Comparison of ENCODE assay signal across 23 cellular contexts in the genomic region with DNA sequence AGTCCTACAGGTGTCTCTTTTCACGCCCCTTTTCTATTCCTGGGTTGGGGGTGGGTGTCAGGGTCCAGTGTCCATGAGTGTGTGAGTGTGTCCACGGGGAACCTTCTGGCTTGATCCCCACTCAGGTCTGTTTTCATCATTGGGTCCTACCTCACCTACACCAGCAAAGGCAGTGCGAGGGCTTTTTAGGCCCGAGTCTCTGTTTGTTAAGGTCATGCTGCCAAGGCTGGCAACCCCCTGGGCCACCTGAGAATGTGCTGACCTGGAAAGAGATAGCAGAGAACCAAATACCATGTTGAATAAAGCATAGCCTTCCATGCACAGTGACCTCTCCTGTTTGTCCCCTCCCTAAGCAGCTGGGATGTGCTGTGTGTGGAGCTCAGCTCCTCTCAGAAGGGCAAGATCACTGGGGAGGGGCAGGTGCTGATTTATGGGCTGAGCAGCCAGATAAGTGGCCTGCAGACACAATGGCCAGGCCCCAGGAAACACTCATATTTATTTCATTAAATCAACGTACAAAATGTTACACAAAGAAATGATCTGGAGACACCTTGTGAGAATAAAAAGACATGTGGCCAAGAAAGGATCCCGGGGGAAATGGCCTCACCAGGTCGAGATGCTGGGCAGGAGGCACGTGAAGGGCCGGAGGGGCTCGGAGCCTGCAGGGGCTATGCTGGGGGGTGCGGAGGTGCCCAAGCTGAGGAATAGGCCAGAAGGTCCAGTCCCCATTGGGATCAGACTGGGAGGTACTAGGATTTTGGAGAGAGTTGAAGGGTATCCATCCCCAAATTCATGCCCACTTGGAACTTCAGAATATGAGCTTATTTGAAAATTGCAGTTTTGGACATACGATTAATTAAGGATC. TPM values are rescaled to one million over a fixed set of nuclear protein-coding genes. Genes with fewer than 3 reads are reported as not detected.
DNase-seq lines count a peak whose midpoint lies in the region; ATAC-seq, FAIRE-seq and TF ChIP-seq lines count a peak whose summit lies in the region.
"Had no signal": no experiment of that assay in that cellular context is flagged by ENCODE, and none has a peak within 500 bp of the region (broad histone marks: within the 10 kb centered on the region; RNA-seq: fewer than 3 reads in every experiment).

No MANE protein-coding gene starts in this region.

- H3K9me3 ChIP-seq in right atrium auricular region (no peaks in the 10 kb centered on the region), K562 (replicated peaks; ENCODE audit: control insufficient read depth, insufficient read depth, low read depth, low read length) (no peaks in the 10 kb centered on the region), aorta (ENCODE audit: control insufficient read depth, low read length) (no peaks in the 10 kb centered on the region)
- H3K9me3 ChIP-seq: BLaER1, Caco-2, SJSA1 had no signal

- no peak overlapping the region for H2BK5ac ChIP-seq in mesendoderm (ENCODE audit: low read length)

- H3K4me1 ChIP-seq in right atrium auricular region: peaks cover 0 to 6% of the 10 kb centered on the region in 2 donors
- peaks cover 24 to 26% of the 10 kb centered on the region in 2 experiments; a peak in 4 of 5 replicates for H3K4me1 ChIP-seq in K562 (replicated peaks in 1 of 2; ENCODE audit: control insufficient read depth in 2 of 2, insufficient read depth in 2 of 2, low read length in 2 of 2)
- no peaks in the 10 kb centered on the region for H3K4me1 ChIP-seq in aorta (ENCODE audit: control insufficient read depth in 1 of 2, insufficient read depth in 2 of 2, low read length in 2 of 2)
- no peaks in the 10 kb centered on the region for H3K4me1 ChIP-seq in mesendoderm (ENCODE audit: control insufficient read depth, low read depth, low read length)
- H3K4me1 ChIP-seq: Caco-2, SJSA1 had no signal

- no peaks in the 10 kb centered on the region for H4K20me1 ChIP-seq in K562 (replicated peaks; ENCODE audit: control insufficient read depth, insufficient read depth, low read length)
- H4K20me1 ChIP-seq: BLaER1 had no signal

- no peaks in the 10 kb centered on the region for H3K9me1 ChIP-seq in K562 (ENCODE audit: control insufficient read depth, insufficient read depth, low read length)

- no peak overlapping the region for H4K5ac ChIP-seq in mesendoderm (ENCODE audit: low read length)

- H4K8ac ChIP-seq in mesendoderm (ENCODE audit: low read depth, low read length): no peak overlapping the region

- intact Hi-C loops in cardiac septum (cut with DNase I) (no loop called here), K562 (cut with micrococcal nuclease) (no loop called here), aorta (cut with DNase I) (no loop called here)

- WGBS in K562 (ENCODE audit: insufficient coverage, low coverage, missing lambda C conversion rate): 43% methylated on average over 7 of the region's 12 CpGs
- 92 to 93% methylated on average over 12 of the region's 12 CpGs for WGBS in aorta, 2 donors
- WGBS in mesendoderm (ENCODE audit: extremely low coverage, insufficient coverage, low lambda C conversion rate): no CpG with 5 or more reads among the region's 12 CpGs

- H2AK5ac ChIP-seq in mesendoderm (ENCODE audit: low read length): no peak overlapping the region

- ATAC-seq in K562 (peak; percentile 77), aorta (ENCODE audit: low FRiP score) (no peak), HG02588 (IDR thresholded peaks at IDR 0.05; ENCODE audit: unreplicated experiment) (no peak)

- DNase-seq in DMS79 treated with DMSO at 0.1 percent for 48 hours (lab: John Stamatoyannopoulos, UW) (peak; percentile 8), DMS79 (lab: John Stamatoyannopoulos, UW) (no peak), cardiac septum (ENCODE audit: low spot score) (peak; percentile 57), right atrium auricular region (ENCODE audit: low spot score) (no peak), K562 (ENCODE audit: extremely low read depth in 1 of 4, low spot score in 3 of 4) (peak in 1 of 4 experiments; percentile 35), aorta (peak; percentile 9 to 45), mesendoderm (no peak)
- DNase-seq: ACHN; Caco-2; CD4-positive, alpha-beta T cell; DMS 273 treated with DMSO at 0.1 percent for 48 hours; GM23248; HFFc6; Kasumi-1; NCI-H2081; NCI-H774 had no signal

- H3K23ac ChIP-seq in mesendoderm (ENCODE audit: low read length): no peak overlapping the region

- H3K36me3 ChIP-seq in right atrium auricular region: no peaks in the 10 kb centered on the region
- no peaks in the 10 kb centered on the region for H3K36me3 ChIP-seq in K562 (ENCODE audit: control insufficient read depth, insufficient read depth, low read length)
- no peaks in the 10 kb centered on the region for H3K36me3 ChIP-seq in aorta (ENCODE audit: control insufficient read depth in 1 of 2, insufficient read depth in 2 of 2, low read length in 1 of 2)
- H3K36me3 ChIP-seq in mesendoderm (ENCODE audit: control insufficient read depth, insufficient read depth, low read length): no peaks in the 10 kb centered on the region
- H3K36me3 ChIP-seq: BLaER1, SJSA1 had no signal

- TF ChIP-seq CTCF in right atrium auricular region (IDR thresholded peaks at IDR 0.05): no peak
- no peak for TF ChIP-seq CTCF in K562 (IDR thresholded peaks at IDR 0.05 in 2 of 3, conservative IDR thresholded peaks at IDR 0.05 in 1 of 3; ENCODE audit: insufficient read depth in 2 of 3, low read depth in 1 of 3, low read length in 3 of 3)

- no TSS peak for BruUV-seq in K562 (replicated peaks; lab: Mats Ljungman, UMichigan)

- POLR2A ChIA-PET in K562 (lab: Yijun Ruan, JAX): no interaction called here

- CTCF ChIA-PET in K562 (lab: Yijun Ruan, JAX; ENCODE audit: low intra/inter-chr PET ratio): no interaction called here

- H2BK120ac ChIP-seq in mesendoderm (ENCODE audit: low read depth, low read length): no peak overlapping the region

- TF ChIP-seq EP300 in K562 (IDR thresholded peaks at IDR 0.05; ENCODE audit: low read length): no peak

- H3K4me3 ChIP-seq in right atrium auricular region (no peak overlapping the region), K562 (no peak overlapping the region), aorta (ENCODE audit: low read length in 2 of 2) (no peak overlapping the region), mesendoderm (ENCODE audit: low read length) (no peak overlapping the region)
- H3K4me3 ChIP-seq: BLaER1, GM23248, SJSA1 had no signal

- H3K9ac ChIP-seq in K562 (ENCODE audit: insufficient read depth in 1 of 2, low read depth in 2 of 2, low read length in 2 of 2) (peak overlapping the region in 1 of 2 experiments; percentile 56; a peak in 1 of 4 replicates), mesendoderm (ENCODE audit: low read length) (no peak overlapping the region)
- H3K9ac ChIP-seq: BLaER1, GM23248 had no signal

- H3K27ac ChIP-seq in right atrium auricular region (no peak overlapping the region), K562 (ENCODE audit: extremely low read depth, low read depth, low read length) (no peak overlapping the region), aorta (ENCODE audit: low read depth in 1 of 2, low read length in 2 of 2) (no peak overlapping the region), mesendoderm (ENCODE audit: low read depth, low read length) (no peak overlapping the region)
- H3K27ac ChIP-seq: 22Rv1, BLaER1, GM23248, SJSA1 had no signal

- no peak overlapping the region for H2AFZ ChIP-seq in K562 (ENCODE audit: low read depth, low read length)
- H2AFZ ChIP-seq: GM23248 had no signal

- H2BK15ac ChIP-seq in mesendoderm (replicated peaks; ENCODE audit: low read depth): no peak overlapping the region

- no peak overlapping the region for H3K18ac ChIP-seq in mesendoderm (ENCODE audit: low read length)

- TF ChIP-seq RAD21 in K562 (CRISPR knock-in tag; conservative IDR thresholded peaks at IDR 0.05 in 1 of 2, IDR thresholded peaks at IDR 0.05 in 1 of 2): no peak

- no peak overlapping the region for H3K4me2 ChIP-seq in K562 (ENCODE audit: insufficient read depth, low read length)
- no peak overlapping the region for H3K4me2 ChIP-seq in mesendoderm (ENCODE audit: low read length)
- H3K4me2 ChIP-seq: BLaER1 had no signal

- no peaks in the 10 kb centered on the region for H3K79me1 ChIP-seq in mesendoderm (ENCODE audit: low read length)

- TF ChIP-seq POLR2A in K562 (conservative IDR thresholded peaks at IDR 0.05): no peak

- FAIRE-seq in K562 (lab: Jason Lieb, UNC): peak; percentile 77
- FAIRE-seq: GM12892, RCC 7860 had no signal

- in situ Hi-C loops in K562 (cut with MboI): no loop called here

- H3K4ac ChIP-seq in mesendoderm (ENCODE audit: low read depth, low read length): no peak overlapping the region

- no peak overlapping the region for H3K56ac ChIP-seq in mesendoderm (ENCODE audit: low read length)

- no peaks in the 10 kb centered on the region for H3K27me3 ChIP-seq in right atrium auricular region
- H3K27me3 ChIP-seq in K562 (ENCODE audit: control insufficient read depth in 2 of 2, insufficient read depth in 2 of 2, low read length in 2 of 2): no peaks in the 10 kb centered on the region
- no peaks in the 10 kb centered on the region for H3K27me3 ChIP-seq in aorta (ENCODE audit: control insufficient read depth in 1 of 2, insufficient read depth in 2 of 2, low read length in 1 of 2)
- no peaks in the 10 kb centered on the region for H3K27me3 ChIP-seq in mesendoderm (ENCODE audit: insufficient read depth, low read length, poor library complexity)
- H3K27me3 ChIP-seq: BLaER1, SJSA1 had no signal

- H3K79me2 ChIP-seq in K562 (ENCODE audit: control insufficient read depth, insufficient read depth, low read length): no peaks in the 10 kb centered on the region
- H3K79me2 ChIP-seq in mesendoderm (ENCODE audit: control insufficient read depth, insufficient read depth, low read length): no peaks in the 10 kb centered on the region

RNA-seq across cellular contexts. Expression of a gene that starts 36.1 kb away (rescaled TPM):
- total RNA-seq in cardiac septum: 42.4 TPM
- 10 to 100 TPM in 1 of 2 donors, 1 to 10 TPM in 1; 9.5 to 11.5 TPM for total RNA-seq in right atrium auricular region
- total RNA-seq in K562 (2011; cell fraction: chromatin; rRNA removed; ENCODE audit: low replicate concordance): 4.9 and 6.7 TPM in 2 replicates
- total RNA-seq in K562 (2011; cell fraction: nucleolus; rRNA removed): 3.8 and 5.0 TPM in 2 replicates
- 5.4 and 9.9 TPM in 2 replicates for total RNA-seq in K562 (2011; cell fraction: nucleoplasm; rRNA removed)
- total RNA-seq in K562 (2014; rRNA removed): 0.82 and 0.98 TPM in 2 replicates
- 1.5 and 1.7 TPM in 2 replicates for total RNA-seq in K562 (2014; rRNA removed; fragmentation: Illumina TruSeq; extraction: Trizol)
- 0.69 and 1.4 TPM in 2 replicates for total RNA-seq in K562 (2015; rRNA removed; fragmentation: Illumina TruSeq; extraction: Trizol)
- 9.8 and 11.4 TPM in 2 replicates for total RNA-seq in K562 (2021)
- 11.3 and 18.1 TPM in 2 replicates for polyA plus RNA-seq in K562 (2011; rRNA removed)
- polyA plus RNA-seq in K562 (2011; cell fraction: cytosol; rRNA removed): 11.5 and 18.2 TPM in 2 replicates
- 12.1 and 16.6 TPM in 2 replicates for polyA plus RNA-seq in K562 (2011; cell fraction: nucleus; rRNA removed)
- 6.3 and 12.8 TPM in 2 replicates for polyA plus RNA-seq in K562 (2012)
- 5.2 and 6.3 TPM in 2 replicates for polyA plus RNA-seq in K562 (2014; fragmentation: Illumina TruSeq; extraction: Trizol)
- polyA plus RNA-seq in K562 (2014; fragmentation: Nextera tagmentation; extraction: Ambion mirVana): under 1 TPM; 0.60 to 0.97 TPM
- 3.0 and 6.7 TPM in 2 replicates for polyA plus RNA-seq in K562 (2014; rRNA removed)
- 12.7 and 20.1 TPM in 2 replicates for polyA minus RNA-seq in K562 (2011; rRNA and poly(A)+ RNA removed)
- 6.1 and 8.3 TPM in 2 replicates for polyA minus RNA-seq in K562 (2011; cell fraction: cytosol; rRNA and poly(A)+ RNA removed)
- 4.3 and 4.7 TPM in 2 replicates for polyA minus RNA-seq in K562 (2011; cell fraction: nucleus; rRNA and poly(A)+ RNA removed)
- 10 to 100 TPM in 1 of 2 donors, 1 to 10 TPM in 1; 9.2 to 12.0 TPM for total RNA-seq in aorta
- polyA plus RNA-seq in aorta: 1 to 10 TPM in 1 of 2 donors, under 1 TPM in 1; 0.59 to 7.1 TPM
- polyA plus RNA-seq in mesendoderm (2013, experiment 1 of 2): 2.0 TPM
- 2.7 TPM for polyA plus RNA-seq in mesendoderm (2013, experiment 2 of 2)
- total RNA-seq: CD4-positive, alpha-beta T cell; OCI-LY7 had no signal

RNA-seq across cellular contexts. Expression of a gene that starts 54.0 kb away (rescaled TPM):
- total RNA-seq in cardiac septum: 27.6 TPM
- 10 to 100 TPM; 16.4 to 24.8 TPM for total RNA-seq in right atrium auricular region
- total RNA-seq in K562 (2011; cell fraction: chromatin; rRNA removed; ENCODE audit: low replicate concordance): 42.7 and 49.1 TPM in 2 replicates
- 52.2 and 60.0 TPM in 2 replicates for total RNA-seq in K562 (2011; cell fraction: nucleolus; rRNA removed)
- 75.3 and 87.6 TPM in 2 replicates for total RNA-seq in K562 (2011; cell fraction: nucleoplasm; rRNA removed)
- total RNA-seq in K562 (2014; rRNA removed): 37.7 and 41.9 TPM in 2 replicates
- 59.5 and 64.5 TPM in 2 replicates for total RNA-seq in K562 (2014; rRNA removed; fragmentation: Illumina TruSeq; extraction: Trizol)
- 37.2 and 41.4 TPM in 2 replicates for total RNA-seq in K562 (2015; rRNA removed; fragmentation: Illumina TruSeq; extraction: Trizol)
- 57.3 and 60.9 TPM in 2 replicates for total RNA-seq in K562 (2021)
- polyA plus RNA-seq in K562 (2011; rRNA removed): 48.6 and 66.0 TPM in 2 replicates
- 46.2 and 52.0 TPM in 2 replicates for polyA plus RNA-seq in K562 (2011; cell fraction: cytosol; rRNA removed)
- 23.6 and 28.6 TPM in 2 replicates for polyA plus RNA-seq in K562 (2011; cell fraction: nucleus; rRNA removed)
- polyA plus RNA-seq in K562 (2012): 37.4 and 49.1 TPM in 2 replicates
- 43.8 and 51.1 TPM in 2 replicates for polyA plus RNA-seq in K562 (2014; fragmentation: Illumina TruSeq; extraction: Trizol)
- polyA plus RNA-seq in K562 (2014; fragmentation: Nextera tagmentation; extraction: Ambion mirVana): 10 to 100 TPM; 29.5 to 37.5 TPM
- polyA plus RNA-seq in K562 (2014; rRNA removed): 37.2 and 48.4 TPM in 2 replicates
- polyA minus RNA-seq in K562 (2011; rRNA and poly(A)+ RNA removed): 84.1 and 107 TPM in 2 replicates
- 36.2 and 65.5 TPM in 2 replicates for polyA minus RNA-seq in K562 (2011; cell fraction: cytosol; rRNA and poly(A)+ RNA removed)
- 12.9 and 23.4 TPM in 2 replicates for polyA minus RNA-seq in K562 (2011; cell fraction: nucleus; rRNA and poly(A)+ RNA removed)
- total RNA-seq in aorta: 10 to 100 TPM; 32.9 to 33.6 TPM
- polyA plus RNA-seq in aorta: 10 to 100 TPM in 1 of 2 donors, 1 to 10 TPM in 1; 8.6 to 18.0 TPM
- polyA plus RNA-seq in mesendoderm (2013, experiment 1 of 2): 23.6 TPM
- polyA plus RNA-seq in mesendoderm (2013, experiment 2 of 2): 24.1 TPM

Comparison
In these comparisons a context has a peak if more than half of its experiments do, and no peak if none do; other contexts are left out.
1. DNase-seq: peak in DMS79 treated with DMSO at 0.1 percent for 48 hours (single experiment), cardiac septum (single experiment) and aorta (2 of 2); none in DMS79 (single experiment), right atrium auricular region (single experiment) and mesendoderm (single experiment).